In genomic region chr1:24520282-24520681, GRCh38 we compare ENCODE assay signal across 7 cellular contexts. TPM values are rescaled to one million over a fixed set of nuclear protein-coding genes. Genes with fewer than 3 reads are reported as not detected.
DNase-seq lines count a peak whose midpoint lies in the region; ATAC-seq and TF ChIP-seq lines count a peak whose summit lies in the region.
"Not testable (repeated sequence)": the region's sequence is repeated elsewhere in the genome, so short reads cannot be mapped to it uniquely, and the experiment has no call there.
"Had no signal": no experiment of that assay in that cellular context is flagged by ENCODE, and none has a peak within 500 bp of the region (broad histone marks: within the 10 kb centered on the region; RNA-seq: fewer than 3 reads in every experiment).

No MANE protein-coding gene starts in this region.

- CTCF ChIA-PET in CD4-positive, alpha-beta T cell (lab: Charles Lee), result interaction anchor here (1.6 kb wide), 1 partner anchor 67 kb away, joined by 3 read pairs; no protein-coding TSS in a partner anchor
- CTCF ChIA-PET in CD8-positive, alpha-beta memory T cell (lab: Charles Lee), result interaction anchor here (0.9 kb wide), 1 partner anchor 129 kb away, joined by 3 read pairs; no protein-coding TSS in a partner anchor
- CTCF ChIA-PET in activated CD8-positive, alpha-beta T cell treated with anti-CD3 and anti-CD28 coated beads for 36 hours (lab: Charles Lee), result interaction anchor here (0.8 to 0.9 kb wide), 2 partner anchors 10 to 22 kb away, joined by 3 read pairs; no protein-coding TSS in a partner anchor
- CTCF ChIA-PET in naive thymus-derived CD4-positive, alpha-beta T cell (lab: Charles Lee), result not testable (repeated sequence)

- H3K27me3 Mint-ChIP-seq in CD4-positive, alpha-beta T cell; CD8-positive, alpha-beta memory T cell; T-helper 17 cell; activated CD8-positive, alpha-beta T cell treated with anti-CD3 and anti-CD28 coated beads for 36 hours; activated naive CD4-positive, alpha-beta T cell treated with anti-CD3 and anti-CD28 coated beads, Interleukin-2, amount 50 U/mL, for 24 hours; naive thymus-derived CD4-positive, alpha-beta T cell: not testable (repeated sequence)

- H3K4me3 Mint-ChIP-seq in CD4-positive, alpha-beta T cell; CD8-positive, alpha-beta memory T cell; T-helper 17 cell; activated CD8-positive, alpha-beta T cell treated with anti-CD3 and anti-CD28 coated beads for 36 hours: not testable (repeated sequence)
- H3K4me3 Mint-ChIP-seq in activated naive CD4-positive, alpha-beta T cell treated with anti-CD3 and anti-CD28 coated beads, Interleukin-2, amount 50 U/mL, for 24 hours, result peak overlapping the region; percentile 26
- peak overlapping the region in 4 of 10 donors; percentile 13 to 57 (median 23) for H3K4me3 Mint-ChIP-seq in naive thymus-derived CD4-positive, alpha-beta T cell

- peaks cover 94% of the 10 kb centered on the region for H3K36me3 Mint-ChIP-seq in CD4-positive, alpha-beta T cell (ENCODE audit: low read depth)
- peaks cover 5 to 75% (median 22%) of the 10 kb centered on the region in 3 donors for H3K36me3 Mint-ChIP-seq in CD8-positive, alpha-beta memory T cell
- H3K36me3 Mint-ChIP-seq in T-helper 17 cell (ENCODE audit: low read depth), result peaks cover 11% of the 10 kb centered on the region
- H3K36me3 Mint-ChIP-seq in activated CD8-positive, alpha-beta T cell treated with anti-CD3 and anti-CD28 coated beads for 36 hours (ENCODE audit: low read depth), result peaks cover 40% of the 10 kb centered on the region
- peaks cover 17% of the 10 kb centered on the region for H3K36me3 Mint-ChIP-seq in activated naive CD4-positive, alpha-beta T cell treated with anti-CD3 and anti-CD28 coated beads, Interleukin-2, amount 50 U/mL, for 24 hours
- peaks cover 7 to 50% (median 34%) of the 10 kb centered on the region in 5 donors for H3K36me3 Mint-ChIP-seq in naive thymus-derived CD4-positive, alpha-beta T cell

- intact Hi-C loops in CD4-positive, alpha-beta T cell (cut with DNase I, micrococcal nuclease); activated CD8-positive, alpha-beta T cell treated with anti-CD3 and anti-CD28 coated beads for 36 hours (cut with micrococcal nuclease); naive thymus-derived CD4-positive, alpha-beta T cell (cut with micrococcal nuclease): not testable (repeated sequence)

- H3K4me1 ChIP-seq in CD8-positive, alpha-beta memory T cell (ENCODE audit: insufficient read depth, low read length), result peaks cover 28% of the 10 kb centered on the region
- H3K4me1 ChIP-seq in naive thymus-derived CD4-positive, alpha-beta T cell (ENCODE audit: control insufficient read depth in 2 of 2, insufficient read depth in 2 of 2, low read length in 2 of 2), result peaks cover 0 to 37% of the 10 kb centered on the region in 2 donors

- H3K9me3 Mint-ChIP-seq in CD4-positive, alpha-beta T cell; CD8-positive, alpha-beta memory T cell; activated CD8-positive, alpha-beta T cell treated with anti-CD3 and anti-CD28 coated beads for 36 hours; activated naive CD4-positive, alpha-beta T cell treated with anti-CD3 and anti-CD28 coated beads, Interleukin-2, amount 50 U/mL, for 24 hours; naive thymus-derived CD4-positive, alpha-beta T cell: not testable (repeated sequence)

- ATAC-seq in CD4-positive, alpha-beta T cell (ENCODE audit: poor library complexity); T-helper 17 cell; activated CD8-positive, alpha-beta T cell treated with anti-CD3 and anti-CD28 coated beads for 36 hours; naive thymus-derived CD4-positive, alpha-beta T cell: not testable (repeated sequence)

- H3K27me3 ChIP-seq in CD4-positive, alpha-beta T cell (ENCODE audit: control insufficient read depth, insufficient read depth, low read length); CD8-positive, alpha-beta memory T cell (ENCODE audit: insufficient read depth, low read length, poor library complexity, severe bottlenecking); naive thymus-derived CD4-positive, alpha-beta T cell (ENCODE audit: control insufficient read depth in 2 of 2, insufficient read depth in 2 of 2, low read length in 2 of 2): not testable (repeated sequence)

- not testable (repeated sequence) for H3K4me3 ChIP-seq in CD8-positive, alpha-beta memory T cell (ENCODE audit: low read length); naive thymus-derived CD4-positive, alpha-beta T cell (ENCODE audit: low read length)

- H3K4me1 Mint-ChIP-seq in CD4-positive, alpha-beta T cell (ENCODE audit: low read depth), result peaks cover 70% of the 10 kb centered on the region
- H3K4me1 Mint-ChIP-seq in CD8-positive, alpha-beta memory T cell, result peaks cover 34 to 66% (median 58%) of the 10 kb centered on the region in 3 donors
- peaks cover 29% of the 10 kb centered on the region for H3K4me1 Mint-ChIP-seq in T-helper 17 cell
- H3K4me1 Mint-ChIP-seq in activated CD8-positive, alpha-beta T cell treated with anti-CD3 and anti-CD28 coated beads for 36 hours (ENCODE audit: low read depth), result peaks cover 45% of the 10 kb centered on the region
- H3K4me1 Mint-ChIP-seq in activated naive CD4-positive, alpha-beta T cell treated with anti-CD3 and anti-CD28 coated beads, Interleukin-2, amount 50 U/mL, for 24 hours, result peaks cover 79% of the 10 kb centered on the region
- H3K4me1 Mint-ChIP-seq in naive thymus-derived CD4-positive, alpha-beta T cell, result peaks cover 25 to 91% (median 70%) of the 10 kb centered on the region in 7 donors

- H3K9me3 ChIP-seq in CD4-positive, alpha-beta T cell (ENCODE audit: control insufficient read depth, low read length); CD8-positive, alpha-beta memory T cell (ENCODE audit: low read length); T-helper 17 cell (ENCODE audit: control insufficient read depth, low read length, poor library complexity, severe bottlenecking); naive thymus-derived CD4-positive, alpha-beta T cell (ENCODE audit: control insufficient read depth in 2 of 3, low read length in 3 of 3): not testable (repeated sequence)

- peaks cover 13% of the 10 kb centered on the region for H3K36me3 ChIP-seq in CD8-positive, alpha-beta memory T cell (ENCODE audit: insufficient read depth, low read length)
- peaks cover 3 to 44% (median 8%) of the 10 kb centered on the region in 3 experiments for H3K36me3 ChIP-seq in naive thymus-derived CD4-positive, alpha-beta T cell (ENCODE audit: control insufficient read depth in 2 of 3, insufficient read depth in 3 of 3, low read length in 3 of 3)

- peak overlapping the region; percentile 52 for H3K27ac Mint-ChIP-seq in CD4-positive, alpha-beta T cell
- peak overlapping the region in 5 of 8 donors; percentile 5 to 71 (median 43) for H3K27ac Mint-ChIP-seq in CD8-positive, alpha-beta memory T cell
- peak overlapping the region; percentile 0 for H3K27ac Mint-ChIP-seq in T-helper 17 cell
- peak overlapping the region; percentile 25 for H3K27ac Mint-ChIP-seq in activated CD8-positive, alpha-beta T cell treated with anti-CD3 and anti-CD28 coated beads for 36 hours
- H3K27ac Mint-ChIP-seq in activated naive CD4-positive, alpha-beta T cell treated with anti-CD3 and anti-CD28 coated beads, Interleukin-2, amount 50 U/mL, for 24 hours, result peak overlapping the region; percentile 71
- peak overlapping the region in 8 of 9 donors; percentile 38 to 88 (median 70) for H3K27ac Mint-ChIP-seq in naive thymus-derived CD4-positive, alpha-beta T cell

- not testable (repeated sequence) for DNase-seq in CD4-positive, alpha-beta T cell; CD8-positive, alpha-beta memory T cell; T-helper 17 cell; activated CD8-positive, alpha-beta T cell treated with anti-CD3 and anti-CD28 coated beads for 36 hours; naive thymus-derived CD4-positive, alpha-beta T cell

- H3K27ac ChIP-seq in CD4-positive, alpha-beta T cell (ENCODE audit: low read depth, low read length); CD8-positive, alpha-beta memory T cell (ENCODE audit: low read depth, low read length); naive thymus-derived CD4-positive, alpha-beta T cell (ENCODE audit: low read depth, low read length): not testable (repeated sequence)

- not testable (repeated sequence) for TF ChIP-seq CTCF in CD4-positive, alpha-beta T cell (IDR thresholded peaks at IDR 0.05); activated CD8-positive, alpha-beta T cell treated with anti-CD3 and anti-CD28 coated beads for 36 hours (IDR thresholded peaks at IDR 0.05)

- POLR2A ChIA-PET in CD4-positive, alpha-beta T cell (lab: Charles Lee), result interaction anchor here (1.2 to 5.6 kb wide), 2 partner anchors 18 to 34 kb away, joined by 3 to 42 read pairs; partner anchors contain the start of gene RCAN3
- POLR2A ChIA-PET in CD8-positive, alpha-beta memory T cell (lab: Charles Lee), result not testable (repeated sequence)
- POLR2A ChIA-PET in activated CD8-positive, alpha-beta T cell treated with anti-CD3 and anti-CD28 coated beads for 36 hours (lab: Charles Lee), result interaction anchor here (1.0 kb wide), 1 partner anchor 18 kb away, joined by 4 read pairs; the partner anchor contains the start of gene RCAN3
- POLR2A ChIA-PET in naive thymus-derived CD4-positive, alpha-beta T cell (lab: Charles Lee), result interaction anchor here (0.6 to 4.3 kb wide), 3 partner anchors 10 to 27 kb away, joined by 4 to 64 read pairs (median 5); partner anchors contain the start of gene RCAN3

RNA-seq across cellular contexts. Expression of gene RCAN3, which starts 17.6 kb away (rescaled TPM):
- total RNA-seq in CD4-positive, alpha-beta T cell, result 100 to 1,000 TPM; 185 to 191 TPM
- 10 to 100 TPM; 62.6 to 64.0 TPM for total RNA-seq in CD8-positive, alpha-beta memory T cell
- polyA plus RNA-seq in CD8-positive, alpha-beta memory T cell, result 66.7 TPM
- 100 to 1,000 TPM; 152 to 160 TPM for total RNA-seq in T-helper 17 cell
- total RNA-seq in activated CD8-positive, alpha-beta T cell treated with anti-CD3 and anti-CD28 coated beads for 36 hours, result 10 to 100 TPM; 55.3 to 56.8 TPM
- 100 to 1,000 TPM in 4 of 5 experiments, 10 to 100 TPM in 1; 68.5 to 247 (median 183) TPM for total RNA-seq in naive thymus-derived CD4-positive, alpha-beta T cell
- polyA plus RNA-seq in naive thymus-derived CD4-positive, alpha-beta T cell, result 100 to 1,000 TPM; 171 to 179 TPM

RNA-seq across cellular contexts. Expression of gene NCMAP, which starts 35.6 kb away (rescaled TPM):
- not detected for total RNA-seq in CD4-positive, alpha-beta T cell
- total RNA-seq in CD8-positive, alpha-beta memory T cell, result under 1 TPM in 1 of 2 experiments, not detected in 1; 0.04 TPM
- not detected for polyA plus RNA-seq in CD8-positive, alpha-beta memory T cell
- total RNA-seq in T-helper 17 cell, result not detected
- under 1 TPM; 0.11 to 0.20 TPM for total RNA-seq in activated CD8-positive, alpha-beta T cell treated with anti-CD3 and anti-CD28 coated beads for 36 hours
- total RNA-seq in naive thymus-derived CD4-positive, alpha-beta T cell, result under 1 TPM in 1 of 5 experiments, not detected in 4; 0.13 TPM
- under 1 TPM; 0.10 to 0.12 TPM for polyA plus RNA-seq in naive thymus-derived CD4-positive, alpha-beta T cell
- polyA plus RNA-seq: CD14-positive monocyte had no signal

Comparison
In these comparisons a context has a peak if more than half of its experiments do, and no peak if none do; other contexts are left out.
1. H3K27ac Mint-ChIP-seq: peak in every context shown above with its lines; median percentile 71 in activated naive CD4-positive, alpha-beta T cell treated with anti-CD3 and anti-CD28 coated beads, Interleukin-2, amount 50 U/mL, for 24 hours; 70 in naive thymus-derived CD4-positive, alpha-beta T cell; 52 in CD4-positive, alpha-beta T cell; 43 in CD8-positive, alpha-beta memory T cell; 25 in activated CD8-positive, alpha-beta T cell treated with anti-CD3 and anti-CD28 coated beads for 36 hours; 0 in T-helper 17 cell.